ENCODE assay signal across 8 cellular contexts in the genomic region with DNA sequence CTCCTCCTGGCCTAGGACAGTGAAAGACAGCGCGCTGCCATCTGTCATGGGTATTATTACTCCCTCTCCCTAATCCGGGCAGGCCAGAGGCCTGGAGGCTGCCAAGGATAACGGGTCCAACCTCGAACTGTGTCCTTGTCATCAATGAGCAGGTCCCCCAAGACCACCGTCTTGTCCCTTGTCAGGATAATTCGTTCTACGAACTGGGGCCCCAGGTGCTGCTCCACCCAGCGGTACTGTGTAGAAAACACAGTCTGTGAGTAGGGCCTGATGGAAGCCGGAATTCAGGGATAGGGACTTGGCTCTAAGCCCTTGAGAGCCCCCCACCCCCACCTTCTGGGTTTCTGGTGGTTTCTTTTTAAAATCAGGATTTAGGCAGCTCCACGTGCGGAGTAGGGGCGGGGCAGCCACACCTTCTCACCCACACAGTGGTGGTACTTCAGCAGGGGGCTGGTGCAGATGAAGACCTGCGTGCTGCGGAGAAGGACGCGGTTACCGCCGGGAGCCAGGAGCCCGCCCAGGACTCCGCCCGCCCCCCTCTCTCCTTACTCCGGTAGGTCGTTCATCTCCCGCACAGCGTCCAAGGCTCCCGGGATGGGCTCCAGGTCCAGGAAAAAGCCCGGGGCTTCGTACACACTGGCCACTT. TPM values are rescaled to one million over a fixed set of nuclear protein-coding genes. Genes with fewer than 3 reads are reported as not detected.
DNase-seq lines count a peak whose midpoint lies in the region; ATAC-seq and TF ChIP-seq lines count a peak whose summit lies in the region.

No MANE protein-coding gene starts in this region.

- H3K9ac ChIP-seq in HCT116 (ENCODE audit: low read length) (peak overlapping the region; percentile 99), endocrine pancreas (ENCODE audit: control insufficient read depth, insufficient read depth, low read length) (peak overlapping the region; percentile 54)

- H3K27ac ChIP-seq in HCT116 (ENCODE audit: low read depth, low read length) = peak overlapping the region; percentile 99

- H3K79me2 ChIP-seq in HCT116 (ENCODE audit: insufficient read depth, low read length) = peaks cover 65% of the 10 kb centered on the region

- H3K4me2 ChIP-seq in HCT116 (ENCODE audit: low read length) = peak overlapping the region; percentile 86

- RAD21 ChIA-PET in HCT116 (lab: Charles Lee; ENCODE audit: low non-redundant PET in 1 of 2, low total read pairs in 2 of 2, uncharacterized antibody in 2 of 2, unreplicated experiment in 2 of 2) = interaction anchor here (0.9 to 1.2 kb wide), 3 partner anchors 17 to 71 kb away, joined by 3 to 4 read pairs (median 3); no protein-coding TSS in a partner anchor

- peak overlapping the region; percentile 87 for H3K27ac Mint-ChIP-seq in activated CD8-positive, alpha-beta T cell treated with anti-CD3 and anti-CD28 coated beads, Interleukin-2, amount 10 ng/mL, durations not matched to agents 7 days and 5 days
- peak overlapping the region; percentile 90 to 93 for H3K27ac Mint-ChIP-seq in stimulated activated naive CD8-positive, alpha-beta T cell treated with anti-CD3 and anti-CD28 coated beads, Interleukin-15, amount 100 ng/mL, for 72 hours

- CTCF ChIA-PET in HCT116 (lab: Charles Lee) = interaction anchor here (0.6 to 4.9 kb wide), 11 partner anchors 10 to 169 kb away, joined by 3 to 50 read pairs (median 5); a partner anchor contains a TSS
- CTCF ChIA-PET in activated CD8-positive, alpha-beta T cell treated with anti-CD3 and anti-CD28 coated beads, Interleukin-2, amount 10 ng/mL, durations not matched to agents 7 days and 5 days (lab: Charles Lee) = interaction anchor here (0.6 to 6.5 kb wide), 21 partner anchors 10 to 170 kb away, joined by 3 to 115 read pairs (median 4); a partner anchor contains a TSS

- BruUV-seq in HCT116 (replicated peaks; lab: Mats Ljungman, UMichigan) = TSS peak; percentile 63

- no peaks in the 10 kb centered on the region for H3K9me3 Mint-ChIP-seq in activated CD8-positive, alpha-beta T cell treated with anti-CD3 and anti-CD28 coated beads, Interleukin-2, amount 10 ng/mL, durations not matched to agents 7 days and 5 days (ENCODE audit: insufficient read depth)
- H3K9me3 Mint-ChIP-seq in stimulated activated naive CD8-positive, alpha-beta T cell treated with anti-CD3 and anti-CD28 coated beads, Interleukin-15, amount 100 ng/mL, for 72 hours = no peaks in the 10 kb centered on the region

- peak; percentile 64 for ATAC-seq in HCT116
- peak; percentile 56 for ATAC-seq in activated CD8-positive, alpha-beta T cell treated with anti-CD3 and anti-CD28 coated beads, Interleukin-2, amount 10 ng/mL, durations not matched to agents 7 days and 5 days
- peak; percentile 70 for ATAC-seq in stimulated activated naive CD8-positive, alpha-beta T cell treated with anti-CD3 and anti-CD28 coated beads, Interleukin-15, amount 100 ng/mL, for 72 hours

- H3K27me3 Mint-ChIP-seq in activated CD8-positive, alpha-beta T cell treated with anti-CD3 and anti-CD28 coated beads, Interleukin-2, amount 10 ng/mL, durations not matched to agents 7 days and 5 days (ENCODE audit: low read depth) = no peaks in the 10 kb centered on the region
- no peaks in the 10 kb centered on the region for H3K27me3 Mint-ChIP-seq in stimulated activated naive CD8-positive, alpha-beta T cell treated with anti-CD3 and anti-CD28 coated beads, Interleukin-15, amount 100 ng/mL, for 72 hours

- H3K36me3 Mint-ChIP-seq in activated CD8-positive, alpha-beta T cell treated with anti-CD3 and anti-CD28 coated beads, Interleukin-2, amount 10 ng/mL, durations not matched to agents 7 days and 5 days (ENCODE audit: low read depth) = peaks cover 31% of the 10 kb centered on the region

- peak overlapping the region; percentile 87 for H3K4me3 Mint-ChIP-seq in activated CD8-positive, alpha-beta T cell treated with anti-CD3 and anti-CD28 coated beads, Interleukin-2, amount 10 ng/mL, durations not matched to agents 7 days and 5 days
- peak overlapping the region; percentile 87 to 95 for H3K4me3 Mint-ChIP-seq in stimulated activated naive CD8-positive, alpha-beta T cell treated with anti-CD3 and anti-CD28 coated beads, Interleukin-15, amount 100 ng/mL, for 72 hours

- no peak for TF ChIP-seq POLR2A in HCT116 (IDR thresholded peaks at IDR 0.05; ENCODE audit: borderline replicate concordance, extremely low read depth, insufficient read depth, insufficient read length)

- peaks cover 4 to 38% of the 10 kb centered on the region in 2 experiments; a peak in 1 of 4 replicates for H3K36me3 ChIP-seq in HCT116 (ENCODE audit: control insufficient read depth in 1 of 2, insufficient read depth in 2 of 2, low read length in 2 of 2)
- H3K36me3 ChIP-seq in endocrine pancreas (ENCODE audit: control insufficient read depth, insufficient read depth, low read length) = no peaks in the 10 kb centered on the region

- H3K4me3 ChIP-seq in HCT116 (replicated peaks in 1 of 2; ENCODE audit: low read depth in 1 of 2, low read length in 2 of 2) = peak overlapping the region; percentile 85
- no peak overlapping the region for H3K4me3 ChIP-seq in endocrine pancreas (ENCODE audit: control insufficient read depth, insufficient read depth, low read length)

- POLR2A ChIA-PET in HCT116 (lab: Charles Lee) = interaction anchor here (0.7 to 2.2 kb wide), 16 partner anchors 9 to 169 kb away, joined by 3 to 7 read pairs (median 4); a partner anchor contains a TSS
- POLR2A ChIA-PET in activated CD8-positive, alpha-beta T cell treated with anti-CD3 and anti-CD28 coated beads, Interleukin-2, amount 10 ng/mL, durations not matched to agents 7 days and 5 days (lab: Charles Lee) = interaction anchor here (0.9 to 4.0 kb wide), 9 partner anchors 10 to 140 kb away, joined by 3 to 28 read pairs (median 4); a partner anchor contains a TSS

- H3K4me1 Mint-ChIP-seq in activated CD8-positive, alpha-beta T cell treated with anti-CD3 and anti-CD28 coated beads, Interleukin-2, amount 10 ng/mL, durations not matched to agents 7 days and 5 days (ENCODE audit: low read depth) = peaks cover 34% of the 10 kb centered on the region
- H3K4me1 Mint-ChIP-seq in stimulated activated naive CD8-positive, alpha-beta T cell treated with anti-CD3 and anti-CD28 coated beads, Interleukin-15, amount 100 ng/mL, for 72 hours = peaks cover 43% of the 10 kb centered on the region

- H3K9me3 ChIP-seq in HCT116 (ENCODE audit: control insufficient read depth in 1 of 2, insufficient read depth in 1 of 2, low read depth in 1 of 2, low read length in 2 of 2) (no peaks in the 10 kb centered on the region), endocrine pancreas (ENCODE audit: control insufficient read depth, low read length) (no peaks in the 10 kb centered on the region)

- intact Hi-C loops in HCT116 (cut with micrococcal nuclease) = loop anchor here (1.0 kb wide), 2 partner anchors 16 to 41 kb away; no protein-coding TSS in a partner anchor

- no peaks in the 10 kb centered on the region for H3K9me2 ChIP-seq in HCT116 (ENCODE audit: insufficient read depth)

- no peak overlapping the region for H2AFZ ChIP-seq in HCT116 (ENCODE audit: low read depth, low read length, poor library complexity, severe bottlenecking)

- H3K27me3 ChIP-seq in HCT116 (ENCODE audit: insufficient read depth, low read length) = no peaks in the 10 kb centered on the region
- H3K27me3 ChIP-seq in endocrine pancreas (ENCODE audit: control insufficient read depth, insufficient read depth, low read length) = no peaks in the 10 kb centered on the region

- no peaks in the 10 kb centered on the region for H4K20me1 ChIP-seq in HCT116 (ENCODE audit: insufficient read depth)

- DNase-seq in DMS114 treated with DMSO at 0.1 percent for 48 hours (lab: John Stamatoyannopoulos, UW; ENCODE audit: unreplicated experiment) = peak; percentile 46
- peak; percentile 69 for DNase-seq in HCT116 (ENCODE audit: low read depth, low spot score)
- DNase-seq in NCI-H510A (lab: John Stamatoyannopoulos, UW) = peak; percentile 41
- DNase-seq in activated CD8-positive, alpha-beta T cell treated with anti-CD3 and anti-CD28 coated beads, Interleukin-2, amount 10 ng/mL, durations not matched to agents 7 days and 5 days = peak; percentile 61
- peak; percentile 46 for DNase-seq in midbrain (lab: John Stamatoyannopoulos, UW)
- DNase-seq in stimulated activated naive CD8-positive, alpha-beta T cell treated with anti-CD3 and anti-CD28 coated beads, Interleukin-15, amount 100 ng/mL, for 72 hours = peak; percentile 53 to 54
- no peak for DNase-seq in MV-4-11 (lab: John Stamatoyannopoulos, UW)

- no peak for TF ChIP-seq RAD21 in HCT116 (IDR thresholded peaks at IDR 0.05; ENCODE audit: low read depth)

- H3K4me1 ChIP-seq in HCT116 (ENCODE audit: control insufficient read depth in 1 of 2, insufficient read depth in 2 of 2, low read length in 2 of 2) (peaks cover 31 to 75% of the 10 kb centered on the region in 2 experiments), endocrine pancreas (ENCODE audit: control insufficient read depth, insufficient read depth, low read length) (no peaks in the 10 kb centered on the region)

- TF ChIP-seq CTCF in HCT116 (IDR thresholded peaks at IDR 0.05 in 2 of 3, conservative IDR thresholded peaks at IDR 0.05 in 1 of 3; ENCODE audit: borderline replicate concordance in 1 of 3, insufficient read depth in 1 of 3, low read depth in 2 of 3, low read length in 2 of 3) = peak in 2 of 3 experiments; percentile 77 to 86; a peak in 4 of 6 replicates

TF ChIP-seq in HCT116, 20 proteins besides CTCF, POLR2A, EP300 and RAD21:
- TF ChIP-seq EZH2phosphoT487 (IDR thresholded peaks at IDR 0.05; ENCODE audit: borderline replicate concordance) (no peak), YY1 (IDR thresholded peaks at IDR 0.05; ENCODE audit: extremely low read depth, insufficient replicate concordance, low read depth, low read length) (peak; percentile 36)

RNA-seq across cellular contexts. Expression of a gene that starts 0.8 kb away (rescaled TPM):
- 115 TPM for total RNA-seq in HCT116 (2021; ENCODE audit: unreplicated experiment)
- 108 and 113 TPM in 2 replicates for polyA plus RNA-seq in HCT116 (2012)
- 10 to 100 TPM; 68.5 to 68.8 TPM for total RNA-seq in activated CD8-positive, alpha-beta T cell treated with anti-CD3 and anti-CD28 coated beads, Interleukin-2, amount 10 ng/mL, durations not matched to agents 7 days and 5 days

RNA-seq across cellular contexts. Expression of a gene that starts 21.0 kb away (rescaled TPM):
- 43.2 TPM for total RNA-seq in HCT116 (2021; ENCODE audit: unreplicated experiment)
- polyA plus RNA-seq in HCT116 (2012) = 25.9 and 27.2 TPM in 2 replicates
- total RNA-seq in activated CD8-positive, alpha-beta T cell treated with anti-CD3 and anti-CD28 coated beads, Interleukin-2, amount 10 ng/mL, durations not matched to agents 7 days and 5 days = 10 to 100 TPM; 16.1 to 17.0 TPM

RNA-seq across cellular contexts. Expression of a gene that starts 23.6 kb away (rescaled TPM):
- 575 TPM for total RNA-seq in HCT116 (2021; ENCODE audit: unreplicated experiment)
- polyA plus RNA-seq in HCT116 (2012) = 715 and 916 TPM in 2 replicates
- 100 to 1,000 TPM; 301 to 319 TPM for total RNA-seq in activated CD8-positive, alpha-beta T cell treated with anti-CD3 and anti-CD28 coated beads, Interleukin-2, amount 10 ng/mL, durations not matched to agents 7 days and 5 days

RNA-seq across cellular contexts. Expression of a gene that starts 43.0 kb away (rescaled TPM):
- total RNA-seq in HCT116 (2021; ENCODE audit: unreplicated experiment) = 79.3 TPM
- 60.1 and 73.5 TPM in 2 replicates for polyA plus RNA-seq in HCT116 (2012)
- 1 to 10 TPM; 4.6 to 5.4 TPM for total RNA-seq in activated CD8-positive, alpha-beta T cell treated with anti-CD3 and anti-CD28 coated beads, Interleukin-2, amount 10 ng/mL, durations not matched to agents 7 days and 5 days

RNA-seq across cellular contexts. Expression of a gene that starts 52.0 kb away (rescaled TPM):
- total RNA-seq in HCT116 (2021; ENCODE audit: unreplicated experiment) = 859 TPM
- 338 and 399 TPM in 2 replicates for polyA plus RNA-seq in HCT116 (2012)
- 100 to 1,000 TPM; 491 to 520 TPM for total RNA-seq in activated CD8-positive, alpha-beta T cell treated with anti-CD3 and anti-CD28 coated beads, Interleukin-2, amount 10 ng/mL, durations not matched to agents 7 days and 5 days
